In the genomic region with DNA sequence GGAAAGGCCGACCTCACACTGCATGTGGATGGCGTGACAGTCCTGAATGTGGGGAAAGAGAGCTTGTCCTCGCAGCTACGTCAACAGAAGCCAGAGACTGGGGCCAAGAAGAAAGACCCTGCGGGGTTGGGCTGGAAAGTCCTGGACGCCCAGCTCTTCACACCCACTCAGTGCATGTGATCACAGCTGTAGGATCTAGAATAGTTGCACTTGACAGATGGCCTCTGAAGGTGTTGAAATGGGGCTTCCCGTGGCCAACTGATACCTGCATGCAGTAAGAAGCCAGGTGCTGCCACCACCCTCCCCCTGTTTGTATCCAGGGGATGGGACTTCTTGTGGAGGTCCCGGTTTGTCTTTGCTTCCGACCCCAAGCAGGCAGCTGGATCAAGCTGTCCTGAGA, we compare ENCODE assay signal across 1 cellular context.
A peak's percentile ranks its signal among the peaks of the same experiment; 100 is the strongest.
TF ChIP-seq lines count a peak whose summit lies in the region.

No MANE protein-coding gene starts in this region.

TF ChIP-seq in GM12878, 131 proteins besides CTCF, POLR2A, EP300 and RAD21 (continued from another document):
- TF ChIP-seq, protein P1, sequence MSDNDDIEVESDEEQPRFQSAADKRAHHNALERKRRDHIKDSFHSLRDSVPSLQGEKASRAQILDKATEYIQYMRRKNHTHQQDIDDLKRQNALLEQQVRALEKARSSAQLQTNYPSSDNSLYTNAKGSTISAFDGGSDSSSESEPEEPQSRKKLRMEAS (IDR thresholded peaks at IDR 0.05; ENCODE audit: low read depth, low read length) = peak; percentile 28; the same call in 1 of the 2 replicates
- peak; percentile 28; the same call in 1 of the 2 replicates for TF ChIP-seq ATF7 (IDR thresholded peaks at IDR 0.05; ENCODE audit: low read depth)
- TF ChIP-seq BHLHE40 (IDR thresholded peaks at IDR 0.05; ENCODE audit: borderline replicate concordance in 1 of 2, low read depth in 2 of 2, low read length in 1 of 2) = peak; percentile 37 to 63; a peak in 3 of 4 replicates
- no peak for TF ChIP-seq SREBF1 (IDR thresholded peaks at IDR 0.05; ENCODE audit: low read length)
- TF ChIP-seq, protein P2, sequence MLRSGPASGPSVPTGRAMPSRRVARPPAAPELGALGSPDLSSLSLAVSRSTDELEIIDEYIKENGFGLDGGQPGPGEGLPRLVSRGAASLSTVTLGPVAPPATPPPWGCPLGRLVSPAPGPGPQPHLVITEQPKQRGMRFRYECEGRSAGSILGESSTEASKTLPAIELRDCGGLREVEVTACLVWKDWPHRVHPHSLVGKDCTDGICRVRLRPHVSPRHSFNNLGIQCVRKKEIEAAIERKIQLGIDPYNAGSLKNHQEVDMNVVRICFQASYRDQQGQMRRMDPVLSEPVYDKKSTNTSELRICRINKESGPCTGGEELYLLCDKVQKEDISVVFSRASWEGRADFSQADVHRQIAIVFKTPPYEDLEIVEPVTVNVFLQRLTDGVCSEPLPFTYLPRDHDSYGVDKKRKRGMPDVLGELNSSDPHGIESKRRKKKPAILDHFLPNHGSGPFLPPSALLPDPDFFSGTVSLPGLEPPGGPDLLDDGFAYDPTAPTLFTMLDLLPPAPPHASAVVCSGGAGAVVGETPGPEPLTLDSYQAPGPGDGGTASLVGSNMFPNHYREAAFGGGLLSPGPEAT (IDR thresholded peaks at IDR 0.05; ENCODE audit: low read depth) = peak; percentile 48; the same call in 1 of the 2 replicates
- no peak for TF ChIP-seq MXI1 (IDR thresholded peaks at IDR 0.05; ENCODE audit: low read depth, low read length)
- no peak for TF ChIP-seq RFX5 (IDR thresholded peaks at IDR 0.05; ENCODE audit: low read depth, low read length)
- TF ChIP-seq DPF2 (IDR thresholded peaks at IDR 0.05) = 0 out of 2 replicates have a peak, but pooled peaks have one; percentile 19
- TF ChIP-seq, protein P3, sequence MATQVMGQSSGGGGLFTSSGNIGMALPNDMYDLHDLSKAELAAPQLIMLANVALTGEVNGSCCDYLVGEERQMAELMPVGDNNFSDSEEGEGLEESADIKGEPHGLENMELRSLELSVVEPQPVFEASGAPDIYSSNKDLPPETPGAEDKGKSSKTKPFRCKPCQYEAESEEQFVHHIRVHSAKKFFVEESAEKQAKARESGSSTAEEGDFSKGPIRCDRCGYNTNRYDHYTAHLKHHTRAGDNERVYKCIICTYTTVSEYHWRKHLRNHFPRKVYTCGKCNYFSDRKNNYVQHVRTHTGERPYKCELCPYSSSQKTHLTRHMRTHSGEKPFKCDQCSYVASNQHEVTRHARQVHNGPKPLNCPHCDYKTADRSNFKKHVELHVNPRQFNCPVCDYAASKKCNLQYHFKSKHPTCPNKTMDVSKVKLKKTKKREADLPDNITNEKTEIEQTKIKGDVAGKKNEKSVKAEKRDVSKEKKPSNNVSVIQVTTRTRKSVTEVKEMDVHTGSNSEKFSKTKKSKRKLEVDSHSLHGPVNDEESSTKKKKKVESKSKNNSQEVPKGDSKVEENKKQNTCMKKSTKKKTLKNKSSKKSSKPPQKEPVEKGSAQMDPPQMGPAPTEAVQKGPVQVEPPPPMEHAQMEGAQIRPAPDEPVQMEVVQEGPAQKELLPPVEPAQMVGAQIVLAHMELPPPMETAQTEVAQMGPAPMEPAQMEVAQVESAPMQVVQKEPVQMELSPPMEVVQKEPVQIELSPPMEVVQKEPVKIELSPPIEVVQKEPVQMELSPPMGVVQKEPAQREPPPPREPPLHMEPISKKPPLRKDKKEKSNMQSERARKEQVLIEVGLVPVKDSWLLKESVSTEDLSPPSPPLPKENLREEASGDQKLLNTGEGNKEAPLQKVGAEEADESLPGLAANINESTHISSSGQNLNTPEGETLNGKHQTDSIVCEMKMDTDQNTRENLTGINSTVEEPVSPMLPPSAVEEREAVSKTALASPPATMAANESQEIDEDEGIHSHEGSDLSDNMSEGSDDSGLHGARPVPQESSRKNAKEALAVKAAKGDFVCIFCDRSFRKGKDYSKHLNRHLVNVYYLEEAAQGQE (IDR thresholded peaks at IDR 0.05; ENCODE audit: low read depth, low read length) = no peak
- TF ChIP-seq BCL11A (IDR thresholded peaks at IDR 0.05; ENCODE audit: low read depth, low read length) = no peak
- TF ChIP-seq, protein P4, sequence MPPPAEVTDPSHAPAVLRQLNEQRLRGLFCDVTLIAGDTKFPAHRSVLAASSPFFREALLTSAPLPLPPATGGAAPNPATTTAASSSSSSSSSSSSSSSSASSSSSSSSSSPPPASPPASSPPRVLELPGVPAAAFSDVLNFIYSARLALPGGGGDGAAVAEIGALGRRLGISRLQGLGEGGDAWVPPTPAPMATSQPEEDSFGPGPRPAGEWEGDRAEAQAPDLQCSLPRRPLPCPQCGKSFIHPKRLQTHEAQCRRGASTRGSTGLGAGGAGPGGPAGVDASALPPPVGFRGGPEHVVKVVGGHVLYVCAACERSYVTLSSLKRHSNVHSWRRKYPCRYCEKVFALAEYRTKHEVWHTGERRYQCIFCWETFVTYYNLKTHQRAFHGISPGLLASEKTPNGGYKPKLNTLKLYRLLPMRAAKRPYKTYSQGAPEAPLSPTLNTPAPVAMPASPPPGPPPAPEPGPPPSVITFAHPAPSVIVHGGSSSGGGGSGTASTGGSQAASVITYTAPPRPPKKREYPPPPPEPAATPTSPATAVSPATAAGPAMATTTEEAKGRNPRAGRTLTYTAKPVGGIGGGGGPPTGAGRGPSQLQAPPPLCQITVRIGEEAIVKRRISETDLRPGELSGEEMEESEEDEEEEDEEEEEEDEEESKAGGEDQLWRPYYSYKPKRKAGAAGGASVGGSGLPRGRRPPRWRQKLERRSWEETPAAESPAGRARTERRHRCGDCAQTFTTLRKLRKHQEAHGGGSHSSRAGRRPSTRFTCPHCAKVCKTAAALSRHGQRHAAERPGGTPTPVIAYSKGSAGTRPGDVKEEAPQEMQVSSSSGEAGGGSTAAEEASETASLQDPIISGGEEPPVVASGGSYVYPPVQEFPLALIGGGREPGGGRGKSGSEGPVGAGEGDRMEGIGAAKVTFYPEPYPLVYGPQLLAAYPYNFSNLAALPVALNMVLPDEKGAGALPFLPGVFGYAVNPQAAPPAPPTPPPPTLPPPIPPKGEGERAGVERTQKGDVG (CRISPR knock-in tag; IDR thresholded peaks at IDR 0.05) = no peak
- no peak for TF ChIP-seq SMAD5 (IDR thresholded peaks at IDR 0.05; ENCODE audit: low read depth)
- no peak for TF ChIP-seq FOS (IDR thresholded peaks at IDR 0.05; ENCODE audit: borderline replicate concordance, extremely low read depth, insufficient read length)
- TF ChIP-seq PML (IDR thresholded peaks at IDR 0.05; ENCODE audit: low read length) = no peak
- no peak for TF ChIP-seq TCF7 (IDR thresholded peaks at IDR 0.05; ENCODE audit: borderline replicate concordance)
- no peak for TF ChIP-seq SP1 (IDR thresholded peaks at IDR 0.05; ENCODE audit: low read depth, low read length)
- no peak for TF ChIP-seq NRF1 (conservative IDR thresholded peaks at IDR 0.05; ENCODE audit: low read depth, low read length)
- TF ChIP-seq BRCA1 (IDR thresholded peaks at IDR 0.05; ENCODE audit: low read depth, low read length) = no peak
- no peak for TF ChIP-seq CBX5 (IDR thresholded peaks at IDR 0.05; ENCODE audit: low read depth)
- TF ChIP-seq IRF4 (IDR thresholded peaks at IDR 0.05; ENCODE audit: low read depth, low read length) = no peak
- TF ChIP-seq RCOR1 (conservative IDR thresholded peaks at IDR 0.05; ENCODE audit: low read depth, low read length) = no peak
- no peak for TF ChIP-seq POLR2AphosphoS5 (IDR thresholded peaks at IDR 0.05; ENCODE audit: low read length)
- no peak for TF ChIP-seq SUZ12 (IDR thresholded peaks at IDR 0.05; ENCODE audit: unreplicated experiment)
- peak; percentile 56; the same call in 1 of the 2 replicates for TF ChIP-seq CHD2 (IDR thresholded peaks at IDR 0.05; ENCODE audit: borderline replicate concordance, low read depth, low read length)
- TF ChIP-seq LARP7 (IDR thresholded peaks at IDR 0.05) = no peak
- TF ChIP-seq TBL1XR1 (IDR thresholded peaks at IDR 0.05; ENCODE audit: low read depth, low read length) = no peak
- TF ChIP-seq, protein P5, sequence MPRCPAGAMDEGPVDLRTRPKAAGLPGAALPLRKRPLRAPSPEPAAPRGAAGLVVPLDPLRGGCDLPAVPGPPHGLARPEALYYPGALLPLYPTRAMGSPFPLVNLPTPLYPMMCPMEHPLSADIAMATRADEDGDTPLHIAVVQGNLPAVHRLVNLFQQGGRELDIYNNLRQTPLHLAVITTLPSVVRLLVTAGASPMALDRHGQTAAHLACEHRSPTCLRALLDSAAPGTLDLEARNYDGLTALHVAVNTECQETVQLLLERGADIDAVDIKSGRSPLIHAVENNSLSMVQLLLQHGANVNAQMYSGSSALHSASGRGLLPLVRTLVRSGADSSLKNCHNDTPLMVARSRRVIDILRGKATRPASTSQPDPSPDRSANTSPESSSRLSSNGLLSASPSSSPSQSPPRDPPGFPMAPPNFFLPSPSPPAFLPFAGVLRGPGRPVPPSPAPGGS (IDR thresholded peaks at IDR 0.05; ENCODE audit: borderline replicate concordance, insufficient read depth, low read depth, low read length, poor library complexity, severe bottlenecking) = no peak
- no peak for TF ChIP-seq SREBF2 (IDR thresholded peaks at IDR 0.05; ENCODE audit: low read length)
- peak; percentile 10 to 26; a peak in 2 of 4 replicates for TF ChIP-seq IKZF2 (IDR thresholded peaks at IDR 0.05)
- TF ChIP-seq TCF12 (IDR thresholded peaks at IDR 0.05; ENCODE audit: low read depth, low read length) = peak; percentile 75; the same call in 1 of the 2 replicates
- TF ChIP-seq, protein P6, sequence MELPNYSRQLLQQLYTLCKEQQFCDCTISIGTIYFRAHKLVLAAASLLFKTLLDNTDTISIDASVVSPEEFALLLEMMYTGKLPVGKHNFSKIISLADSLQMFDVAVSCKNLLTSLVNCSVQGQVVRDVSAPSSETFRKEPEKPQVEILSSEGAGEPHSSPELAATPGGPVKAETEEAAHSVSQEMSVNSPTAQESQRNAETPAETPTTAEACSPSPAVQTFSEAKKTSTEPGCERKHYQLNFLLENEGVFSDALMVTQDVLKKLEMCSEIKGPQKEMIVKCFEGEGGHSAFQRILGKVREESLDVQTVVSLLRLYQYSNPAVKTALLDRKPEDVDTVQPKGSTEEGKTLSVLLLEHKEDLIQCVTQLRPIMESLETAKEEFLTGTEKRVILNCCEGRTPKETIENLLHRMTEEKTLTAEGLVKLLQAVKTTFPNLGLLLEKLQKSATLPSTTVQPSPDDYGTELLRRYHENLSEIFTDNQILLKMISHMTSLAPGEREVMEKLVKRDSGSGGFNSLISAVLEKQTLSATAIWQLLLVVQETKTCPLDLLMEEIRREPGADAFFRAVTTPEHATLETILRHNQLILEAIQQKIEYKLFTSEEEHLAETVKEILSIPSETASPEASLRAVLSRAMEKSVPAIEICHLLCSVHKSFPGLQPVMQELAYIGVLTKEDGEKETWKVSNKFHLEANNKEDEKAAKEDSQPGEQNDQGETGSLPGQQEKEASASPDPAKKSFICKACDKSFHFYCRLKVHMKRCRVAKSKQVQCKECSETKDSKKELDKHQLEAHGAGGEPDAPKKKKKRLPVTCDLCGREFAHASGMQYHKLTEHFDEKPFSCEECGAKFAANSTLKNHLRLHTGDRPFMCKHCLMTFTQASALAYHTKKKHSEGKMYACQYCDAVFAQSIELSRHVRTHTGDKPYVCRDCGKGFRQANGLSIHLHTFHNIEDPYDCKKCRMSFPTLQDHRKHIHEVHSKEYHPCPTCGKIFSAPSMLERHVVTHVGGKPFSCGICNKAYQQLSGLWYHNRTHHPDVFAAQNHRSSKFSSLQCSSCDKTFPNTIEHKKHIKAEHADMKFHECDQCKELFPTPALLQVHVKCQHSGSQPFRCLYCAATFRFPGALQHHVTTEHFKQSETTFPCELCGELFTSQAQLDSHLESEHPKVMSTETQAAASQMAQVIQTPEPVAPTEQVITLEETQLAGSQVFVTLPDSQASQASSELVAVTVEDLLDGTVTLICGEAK (IDR thresholded peaks at IDR 0.05; ENCODE audit: borderline replicate concordance) = no peak
- 0 out of 2 replicates have a peak, but pooled peaks have one; percentile 44 for TF ChIP-seq MYB (IDR thresholded peaks at IDR 0.05; ENCODE audit: borderline replicate concordance, low read depth, low read length)
- no peak for TF ChIP-seq ZNF217 (IDR thresholded peaks at IDR 0.05)
- TF ChIP-seq HDAC2 (IDR thresholded peaks at IDR 0.05) = no peak
- no peak for TF ChIP-seq SMC3 (IDR thresholded peaks at IDR 0.05; ENCODE audit: borderline replicate concordance, low read length)
- no peak for TF ChIP-seq ZNF274 (IDR thresholded peaks at IDR 0.05; ENCODE audit: insufficient read depth, insufficient read length)
- TF ChIP-seq ZSCAN29 (IDR thresholded peaks at IDR 0.05) = no peak
- no peak for TF ChIP-seq FOXM1 (IDR thresholded peaks at IDR 0.05; ENCODE audit: low read depth, low read length)
- TF ChIP-seq, protein P7, sequence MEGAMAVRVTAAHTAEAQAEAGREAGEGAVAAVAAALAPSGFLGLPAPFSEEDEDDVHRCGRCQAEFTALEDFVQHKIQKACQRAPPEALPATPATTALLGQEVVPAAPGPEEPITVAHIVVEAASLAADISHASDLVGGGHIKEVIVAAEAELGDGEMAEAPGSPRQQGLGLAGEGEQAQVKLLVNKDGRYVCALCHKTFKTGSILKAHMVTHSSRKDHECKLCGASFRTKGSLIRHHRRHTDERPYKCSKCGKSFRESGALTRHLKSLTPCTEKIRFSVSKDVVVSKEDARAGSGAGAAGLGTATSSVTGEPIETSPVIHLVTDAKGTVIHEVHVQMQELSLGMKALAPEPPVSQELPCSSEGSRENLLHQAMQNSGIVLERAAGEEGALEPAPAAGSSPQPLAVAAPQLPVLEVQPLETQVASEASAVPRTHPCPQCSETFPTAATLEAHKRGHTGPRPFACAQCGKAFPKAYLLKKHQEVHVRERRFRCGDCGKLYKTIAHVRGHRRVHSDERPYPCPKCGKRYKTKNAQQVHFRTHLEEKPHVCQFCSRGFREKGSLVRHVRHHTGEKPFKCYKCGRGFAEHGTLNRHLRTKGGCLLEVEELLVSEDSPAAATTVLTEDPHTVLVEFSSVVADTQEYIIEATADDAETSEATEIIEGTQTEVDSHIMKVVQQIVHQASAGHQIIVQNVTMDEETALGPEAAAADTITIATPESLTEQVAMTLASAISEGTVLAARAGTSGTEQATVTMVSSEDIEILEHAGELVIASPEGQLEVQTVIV (IDR thresholded peaks at IDR 0.05; ENCODE audit: borderline replicate concordance, partially characterized antibody) = no peak
- no peak for TF ChIP-seq ZNF207 (IDR thresholded peaks at IDR 0.05; ENCODE audit: borderline replicate concordance)
- peak; percentile 71 for TF ChIP-seq IKZF1 (conservative IDR thresholded peaks at IDR 0.05)
TF ChIP-seq in GM12878: peak in this region for 11.
